Comparison of ENCODE assay signal across 6 cellular contexts in genomic region chr6:103709236-103709635, GRCh38.
DNase-seq lines count a peak whose midpoint lies in the region; ATAC-seq, FAIRE-seq and TF ChIP-seq lines count a peak whose summit lies in the region.
"Not testable (repeated sequence)": the region's sequence is repeated elsewhere in the genome, so short reads cannot be mapped to it uniquely, and the experiment has no call there.

No MANE protein-coding gene starts in this region.

- not testable (repeated sequence) for H2AFZ ChIP-seq in PC-9

- H4K20me1 ChIP-seq in PC-9 (ENCODE audit: insufficient read depth) = not testable (repeated sequence)

- not testable (repeated sequence) for H3K9me3 ChIP-seq in PC-9 (ENCODE audit: insufficient read depth, low read depth); upper lobe of right lung

- not testable (repeated sequence) for H3K9me2 ChIP-seq in PC-9 (ENCODE audit: insufficient read depth)

- H3K4me3 ChIP-seq in LNCaP clone FGC (ENCODE audit: low read depth, low read length) = peak overlapping the region; percentile 21; the same call in 1 of the 2 replicates
- H3K4me3 ChIP-seq in PC-9 = peak overlapping the region; percentile 11; the same call in 1 of the 2 replicates
- not testable (repeated sequence) for H3K4me3 ChIP-seq in upper lobe of right lung

- DNase-seq in HTR-8/SVneo (ENCODE audit: insufficient read length, low spot score); LNCaP clone FGC (ENCODE audit: low read depth): not testable (repeated sequence)
- peak in 1 of 2 experiments; percentile 8 for DNase-seq in PC-9
- DNase-seq in activated T-cell treated with anti-CD3 and anti-CD28 coated beads, Interleukin-2, amount 50 U/mL, for 1 hour = peak; percentile 4
- DNase-seq in mesenteric fat pad (ENCODE audit: low spot score) = peak; percentile 57
- peak; percentile 11 for DNase-seq in upper lobe of right lung

- intact Hi-C loops in PC-9 (cut with micrococcal nuclease; ENCODE audit: unreplicated experiment); upper lobe of right lung (cut with DNase I): not testable (repeated sequence)

- H3F3A ChIP-seq in PC-9 (ENCODE audit: insufficient read depth, low read depth) = not testable (repeated sequence)

- H3K79me2 ChIP-seq in PC-9 (ENCODE audit: low read depth) = not testable (repeated sequence)

- not testable (repeated sequence) for TF ChIP-seq CTCF in LNCaP clone FGC (IDR thresholded peaks at IDR 0.05; ENCODE audit: control insufficient read depth, extremely low read depth, insufficient read depth); PC-9 (conservative IDR thresholded peaks at IDR 0.05); upper lobe of right lung (IDR thresholded peaks at IDR 0.05)

- not testable (repeated sequence) for H3K27me3 ChIP-seq in PC-9 (ENCODE audit: insufficient read depth, low read depth); upper lobe of right lung

- peak overlapping the region; percentile 47; the same call in 1 of the 2 replicates for H3K4me2 ChIP-seq in PC-9

- H3K4me1 ChIP-seq in PC-9 (replicated peaks; ENCODE audit: insufficient read depth); upper lobe of right lung: not testable (repeated sequence)

- POLR2A ChIA-PET in PC-9 (lab: Charles Lee; ENCODE audit: unreplicated experiment) = not testable (repeated sequence)

- not testable (repeated sequence) for H3K27ac ChIP-seq in PC-9, upper lobe of right lung

- CTCF ChIA-PET in PC-9 (lab: Charles Lee) = not testable (repeated sequence)

- ATAC-seq in upper lobe of right lung = not testable (repeated sequence)

- peak; percentile 57 for FAIRE-seq in HTR-8/SVneo (lab: Jason Lieb, UNC)

- BruUV-seq in PC-9 (replicated peaks; lab: Mats Ljungman, UMichigan) = not testable (repeated sequence)

- H3K36me3 ChIP-seq in PC-9 (ENCODE audit: low read depth); upper lobe of right lung: not testable (repeated sequence)
